Comparison of ENCODE assay signal across 8 cellular contexts in genomic region chr9:5582835-5583195, GRCh38. TPM values are rescaled to one million over a fixed set of nuclear protein-coding genes. Genes with fewer than 3 reads are reported as not detected.
DNase-seq lines count a peak whose midpoint lies in the region; ATAC-seq, FAIRE-seq and TF ChIP-seq lines count a peak whose summit lies in the region.

No MANE protein-coding gene starts in this region.

- no peaks in the 10 kb centered on the region for H3K9me3 ChIP-seq in astrocyte (ENCODE audit: insufficient read depth, low read depth, low read length)
- H3K9me3 ChIP-seq in upper lobe of left lung, result no peaks in the 10 kb centered on the region

- H3K4me3 ChIP-seq in astrocyte (ENCODE audit: insufficient read depth, low read depth, low read length), result no peak overlapping the region
- H3K4me3 ChIP-seq in upper lobe of left lung, result no peak overlapping the region
- no peak overlapping the region for H3K4me3 ChIP-seq in coronary artery

- peaks cover 35% of the 10 kb centered on the region for H3K4me1 Mint-ChIP-seq in astrocyte (ENCODE audit: low read depth, unreplicated experiment)

- peak overlapping the region; percentile 69 for H2AFZ ChIP-seq in astrocyte (ENCODE audit: low read depth, low read length)

- TF ChIP-seq POLR2A in upper lobe of left lung (IDR thresholded peaks at IDR 0.05), result no peak

- no peak overlapping the region for H3K4me3 Mint-ChIP-seq in astrocyte (ENCODE audit: unreplicated experiment)

- H3K27me3 Mint-ChIP-seq in astrocyte (ENCODE audit: low read depth, unreplicated experiment), result no peaks in the 10 kb centered on the region

- H3K79me2 ChIP-seq in astrocyte (ENCODE audit: insufficient read depth, low read length), result no peaks in the 10 kb centered on the region

- no peaks in the 10 kb centered on the region for H3K36me3 ChIP-seq in astrocyte (ENCODE audit: insufficient read depth, low read length)
- no peaks in the 10 kb centered on the region for H3K36me3 ChIP-seq in upper lobe of left lung

- H3K27ac ChIP-seq in astrocyte (ENCODE audit: low read depth, low read length), result peak overlapping the region; percentile 72
- peak overlapping the region in 2 of 4 donors; percentile 17 to 27 for H3K27ac ChIP-seq in upper lobe of left lung
- H3K27ac ChIP-seq in coronary artery, result peak overlapping the region in 1 of 2 donors; percentile 41

- DNase-seq in EL (peak; percentile 51), astrocyte (ENCODE audit: low read depth) (peak; percentile 75), myocyte (ENCODE audit: low read depth) (peak; percentile 54), NCI-H748 treated with DMSO at 0.1 percent for 48 hours (lab: John Stamatoyannopoulos, UW) (no peak), upper lobe of left lung (no peak), coronary artery (ENCODE audit: low spot score) (no peak)

- peaks cover 6% of the 10 kb centered on the region for H3K9me3 Mint-ChIP-seq in astrocyte (ENCODE audit: unreplicated experiment)

- no peaks in the 10 kb centered on the region for H3K27me3 ChIP-seq in astrocyte (ENCODE audit: insufficient read depth, low read length)
- no peaks in the 10 kb centered on the region for H3K27me3 ChIP-seq in upper lobe of left lung

- no peaks in the 10 kb centered on the region for H4K20me1 ChIP-seq in astrocyte (ENCODE audit: insufficient read depth, low read length)

- peak overlapping the region; percentile 48 for H3K4me2 ChIP-seq in astrocyte (ENCODE audit: low read length)

- H3K4me1 ChIP-seq in astrocyte (ENCODE audit: insufficient read depth, low read length) (peaks cover 22% of the 10 kb centered on the region), upper lobe of left lung (peaks cover 4 to 13% (median 5%) of the 10 kb centered on the region in 4 donors)

- 37 to 43% methylated on average over 2 of the region's 2 CpGs for WGBS in upper lobe of left lung, 2 donors

- peak overlapping the region; percentile 54 for H3K9ac ChIP-seq in astrocyte (ENCODE audit: low read length)

- no peak for TF ChIP-seq CTCF in astrocyte (IDR thresholded peaks at IDR 0.05; ENCODE audit: insufficient read depth, low read depth, low read length)
- no peak for TF ChIP-seq CTCF in upper lobe of left lung (IDR thresholded peaks at IDR 0.05)
- no peak for TF ChIP-seq CTCF in coronary artery (IDR thresholded peaks at IDR 0.05)

- FAIRE-seq in astrocyte (lab: Jason Lieb, UNC), result no peak

- TF ChIP-seq EP300 in upper lobe of left lung (IDR thresholded peaks at IDR 0.05), result peak in 1 of 4 donors; percentile 6

- H3K36me3 Mint-ChIP-seq in astrocyte (ENCODE audit: low read depth, unreplicated experiment), result peaks cover 5% of the 10 kb centered on the region

- ATAC-seq in GM21381 (IDR thresholded peaks at IDR 0.05; ENCODE audit: unreplicated experiment) (peak; percentile 47), HG03571 (IDR thresholded peaks at IDR 0.05; ENCODE audit: unreplicated experiment) (peak; percentile 52), upper lobe of left lung (ENCODE audit: low FRiP score in 2 of 2) (no peak)

- peak overlapping the region; percentile 83 for H3K27ac Mint-ChIP-seq in astrocyte (ENCODE audit: unreplicated experiment)

RNA-seq across cellular contexts. Expression of gene RIC1, which starts 46.1 kb away (rescaled TPM):
- total RNA-seq in astrocyte (50.9 and 53.8 TPM in 2 replicates), myocyte (25.1 and 28.3 TPM in 2 replicates), upper lobe of left lung (10 to 100 TPM; 21.5 to 62.9 (median 31.0) TPM)
- polyA plus RNA-seq in myocyte (2012), result 12.1 TPM

Comparison
In these comparisons a context has a peak if more than half of its experiments do, and no peak if none do; other contexts are left out.
1. DNase-seq: peak in EL (single experiment), astrocyte (single experiment) and myocyte (single experiment); none in NCI-H748 treated with DMSO at 0.1 percent for 48 hours (single experiment), upper lobe of left lung (0 of 2) and coronary artery (single experiment).
2. ATAC-seq: peak in GM21381 (single experiment) and HG03571 (single experiment); none in upper lobe of left lung (0 of 2).